In the genomic region with DNA sequence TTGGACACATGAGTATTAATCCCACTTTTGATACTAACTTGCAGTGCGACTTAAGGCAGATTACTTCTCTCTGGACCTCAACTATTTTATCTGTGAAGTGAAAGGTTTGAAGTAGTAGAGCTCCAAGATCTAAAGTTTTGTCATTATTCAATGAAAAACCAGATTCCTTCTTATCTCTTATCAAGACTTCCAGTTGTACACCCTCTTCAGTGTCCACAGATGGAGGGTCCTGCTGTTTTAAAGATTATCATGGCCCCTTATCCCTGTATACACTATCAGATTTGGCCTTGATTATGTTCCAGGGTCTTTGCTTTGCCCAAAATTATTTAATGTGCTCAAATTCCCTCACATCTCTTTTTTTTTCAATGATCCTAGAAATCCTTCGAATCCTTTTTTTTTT, we compare ENCODE assay signal across 10 cellular contexts. TPM values are rescaled to one million over a fixed set of nuclear protein-coding genes. Genes with fewer than 3 reads are reported as not detected.
DNase-seq lines count a peak whose midpoint lies in the region; ATAC-seq and TF ChIP-seq lines count a peak whose summit lies in the region.
"Had no signal": no experiment of that assay in that cellular context is flagged by ENCODE, and none has a peak within 500 bp of the region (broad histone marks: within the 10 kb centered on the region; RNA-seq: fewer than 3 reads in every experiment).

No MANE protein-coding gene starts in this region.

- H3K4me1 ChIP-seq in A673 (ENCODE audit: insufficient read depth, low read length, poor library complexity, severe bottlenecking) (peaks cover 17% of the 10 kb centered on the region), HUES64 (ENCODE audit: insufficient read depth, low read length) (peaks cover 15% of the 10 kb centered on the region), mucosa of rectum (ENCODE audit: control insufficient read depth in 2 of 2, insufficient read depth in 2 of 2, low read length in 2 of 2) (peaks cover 5 to 17% of the 10 kb centered on the region in 2 donors)

- H3K36me3 ChIP-seq in A673 (ENCODE audit: insufficient read depth, low read length, poor library complexity, severe bottlenecking) (peaks cover 3% of the 10 kb centered on the region), HUES64 (ENCODE audit: insufficient read depth, low read length) (peaks cover 6% of the 10 kb centered on the region; the same call in 1 of the 2 replicates), mucosa of rectum (ENCODE audit: control insufficient read depth in 2 of 2, insufficient read depth in 2 of 2, low read length in 2 of 2) (peaks cover under 1 to 2% of the 10 kb centered on the region in 2 donors)

- H3K4me3 Mint-ChIP-seq in chondrocyte (ENCODE audit: unreplicated experiment), result no peak overlapping the region

- intact Hi-C loops in A673 (cut with micrococcal nuclease; ENCODE audit: unreplicated experiment), result no loop called here

- H3K27ac ChIP-seq in A673 (ENCODE audit: low read depth, low read length, poor library complexity, severe bottlenecking) (no peak overlapping the region), HUES64 (ENCODE audit: low read depth, low read length) (no peak overlapping the region), mucosa of rectum (ENCODE audit: low read depth in 2 of 2, low read length in 2 of 2) (no peak overlapping the region), RWPE1 (no peak overlapping the region)

- no peaks in the 10 kb centered on the region for H3K27me3 Mint-ChIP-seq in chondrocyte (ENCODE audit: low read depth)
- H3K27me3 Mint-ChIP-seq: naive B cell had no signal

- POLR2A ChIA-PET in A673 (lab: Charles Lee; ENCODE audit: low non-redundant PET), result no interaction called here
- POLR2A ChIA-PET in RWPE1 (lab: Yijun Ruan, JAX; ENCODE audit: low non-redundant PET), result no interaction called here

- BruUV-seq in A673 (replicated peaks; lab: Mats Ljungman, UMichigan), result TSS peak; percentile 60

- H3K9ac ChIP-seq in HUES64 (ENCODE audit: low read depth, low read length), result peak overlapping the region; percentile 79
- peak overlapping the region; percentile 90 to 93 for H3K9ac ChIP-seq in mucosa of rectum (ENCODE audit: low read depth in 1 of 2, low read length in 2 of 2)

- no peak for DNase-seq in A673 (ENCODE audit: low spot score)
- no peak for DNase-seq in chondrocyte (ENCODE audit: low spot score)
- no peak for DNase-seq in RWPE1 (ENCODE audit: low spot score)
- DNase-seq in GOT3 (lab: John Stamatoyannopoulos, UW), result no peak
- DNase-seq: naive B cell; stimulated activated naive CD4-positive, alpha-beta T cell treated with Interleukin-2 at 50 U/mL for 16 hours had no signal

- H3K27me3 ChIP-seq in A673 (replicated peaks; ENCODE audit: insufficient read depth, low read depth, low read length, poor library complexity) (no peaks in the 10 kb centered on the region), HUES64 (ENCODE audit: insufficient read depth, low read length) (no peaks in the 10 kb centered on the region), mucosa of rectum (ENCODE audit: control insufficient read depth in 2 of 2, insufficient read depth in 2 of 2, low read length in 2 of 2) (no peaks in the 10 kb centered on the region)

- no peak for ATAC-seq in GM19397 (IDR thresholded peaks at IDR 0.05; ENCODE audit: unreplicated experiment)
- ATAC-seq in GM19035 (IDR thresholded peaks at IDR 0.05; ENCODE audit: unreplicated experiment), result no peak

- WGBS in HUES64, result 92% methylated on average over 2 of the region's 2 CpGs

- H3K4me1 Mint-ChIP-seq in chondrocyte (ENCODE audit: low read depth), result peaks cover 30% of the 10 kb centered on the region

- no peaks in the 10 kb centered on the region for H3K9me3 ChIP-seq in A673 (ENCODE audit: low read depth, low read length, poor library complexity, severe bottlenecking)
- H3K9me3 ChIP-seq in HUES64 (ENCODE audit: insufficient read depth, low read depth, low read length), result no peaks in the 10 kb centered on the region
- H3K9me3 ChIP-seq in mucosa of rectum (ENCODE audit: control insufficient read depth in 2 of 2, low read length in 2 of 2), result no peaks in the 10 kb centered on the region

- H3K9me3 Mint-ChIP-seq in chondrocyte (ENCODE audit: low read depth), result no peaks in the 10 kb centered on the region
- H3K9me3 Mint-ChIP-seq: naive B cell had no signal

- H3K4me3 ChIP-seq in A673 (ENCODE audit: low read depth, low read length, poor library complexity, severe bottlenecking) (peak overlapping the region; percentile 83), HUES64 (ENCODE audit: low read length) (peak overlapping the region; percentile 93), mucosa of rectum (ENCODE audit: low read length in 2 of 2) (peak overlapping the region; percentile 86 to 99)

- CTCF ChIA-PET in A673 (lab: Charles Lee) (no interaction called here), RWPE1 (lab: Yijun Ruan, JAX) (interaction anchor here (0.6 to 0.7 kb wide), 3 partner anchors 21 to 517 kb away, joined by 3 to 5 read pairs (median 3); partner anchors contain the start of gene C1orf210)

- no peak for TF ChIP-seq CTCF in A673 (conservative IDR thresholded peaks at IDR 0.05; ENCODE audit: low read depth, low read length)
- TF ChIP-seq CTCF in chondrocyte (IDR thresholded peaks at IDR 0.05), result no peak
- TF ChIP-seq CTCF in RWPE1 (conservative IDR thresholded peaks at IDR 0.05; ENCODE audit: low read depth), result no peak

- H3K27ac Mint-ChIP-seq in chondrocyte (ENCODE audit: unreplicated experiment), result peak overlapping the region; percentile 2

- H3K36me3 Mint-ChIP-seq in chondrocyte (ENCODE audit: low read depth), result peaks cover 4% of the 10 kb centered on the region

RNA-seq across cellular contexts. Expression of gene C1orf50, which starts 1.1 kb away (rescaled TPM):
- total RNA-seq in A673 (2021) (13.1 and 14.7 TPM in 2 replicates), chondrocyte (6.7 to 6.9 TPM (median 6.7 TPM) in 3 replicates)
- 4.1 TPM for polyA plus RNA-seq in HUES64 (2013, experiment 1 of 2)
- 5.7 TPM for polyA plus RNA-seq in HUES64 (2013, experiment 2 of 2)

RNA-seq across cellular contexts. Expression of gene P3H1, which starts 1.3 kb away (rescaled TPM):
- total RNA-seq in A673 (2021), result 57.8 and 64.9 TPM in 2 replicates
- 40.4 TPM for polyA plus RNA-seq in HUES64 (2013, experiment 1 of 2)
- polyA plus RNA-seq in HUES64 (2013, experiment 2 of 2), result 47.0 TPM
- 256 to 288 TPM (median 278 TPM) in 3 replicates for total RNA-seq in chondrocyte

RNA-seq across cellular contexts. Expression of gene TMEM269, which starts 16.6 kb away (rescaled TPM):
- total RNA-seq in A673 (2021) (1.2 and 1.7 TPM in 2 replicates), chondrocyte (0.20 to 0.70 TPM (median 0.23 TPM) in 3 replicates)
- 0.20 TPM for polyA plus RNA-seq in HUES64 (2013, experiment 1 of 2)
- polyA plus RNA-seq in HUES64 (2013, experiment 2 of 2), result 0.19 TPM

RNA-seq across cellular contexts. Expression of gene CLDN19, which starts 28.1 kb away (rescaled TPM):
- not detected in 2 replicates for total RNA-seq in A673 (2021)
- 5.4 TPM for polyA plus RNA-seq in HUES64 (2013, experiment 1 of 2)
- polyA plus RNA-seq in HUES64 (2013, experiment 2 of 2), result 7.0 TPM
- total RNA-seq in chondrocyte, result not detected in 3 replicates

RNA-seq across cellular contexts. Expression of gene ERMAP, which starts 48.8 kb away (rescaled TPM):
- total RNA-seq in A673 (2021) (3.0 and 3.5 TPM in 2 replicates), chondrocyte (13.1 to 15.7 TPM (median 13.7 TPM) in 3 replicates)
- polyA plus RNA-seq in HUES64 (2013, experiment 1 of 2), result 2.8 TPM
- polyA plus RNA-seq in HUES64 (2013, experiment 2 of 2), result 2.5 TPM
